In the genomic region with DNA sequence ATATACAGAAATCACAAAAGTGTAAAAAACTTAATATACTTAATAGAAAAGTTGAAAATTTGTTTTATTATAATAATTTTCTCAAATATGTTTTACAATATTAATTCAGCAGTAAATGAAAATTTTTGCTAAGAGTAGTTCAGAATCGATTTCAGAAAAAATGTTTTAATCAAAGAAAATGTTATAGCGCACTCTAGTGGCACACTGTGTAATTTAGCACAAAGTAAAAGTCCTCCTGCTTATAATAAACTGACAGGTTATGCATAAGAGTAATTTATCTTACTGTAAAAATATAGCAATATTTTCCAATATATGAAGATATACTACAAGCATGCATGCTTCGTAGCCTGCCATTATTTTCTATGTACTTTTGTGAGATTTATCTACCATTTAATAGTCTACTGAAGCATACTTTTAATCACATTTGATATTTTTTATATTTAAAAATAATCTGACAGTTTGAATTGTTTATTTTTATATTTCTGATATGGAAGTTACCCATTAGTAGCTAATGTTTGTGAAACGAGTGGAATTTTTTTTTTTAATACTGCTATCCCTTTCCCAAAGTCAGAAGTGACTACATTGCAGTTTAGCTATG, we compare ENCODE assay signal across 7 cellular contexts.
DNase-seq lines count a peak whose midpoint lies in the region; ATAC-seq, FAIRE-seq and TF ChIP-seq lines count a peak whose summit lies in the region.

No MANE protein-coding gene starts in this region.

- WGBS in GM12878 (ENCODE audit: insufficient coverage, insufficient replicate concordance, low lambda C conversion rate, missing lambda C conversion rate), result 1% methylated on average over 4 of the region's 4 CpGs

- CTCF ChIA-PET in GM12878 (lab: Yijun Ruan, JAX), result interaction anchor here (0.6 to 1.0 kb wide), 5 partner anchors 15 to 1168 kb away, joined by 3 to 4 read pairs (median 3); no protein-coding TSS in a partner anchor

- ATAC-seq in GM12878 (no peak), GM18868 (IDR thresholded peaks at IDR 0.05; ENCODE audit: unreplicated experiment) (no peak), GM21381 (IDR thresholded peaks at IDR 0.05; ENCODE audit: unreplicated experiment) (no peak)

- no peaks in the 10 kb centered on the region for H3K79me2 ChIP-seq in GM12878 (ENCODE audit: control insufficient read depth, insufficient read depth, low read length)

- no peaks in the 10 kb centered on the region for H4K20me1 ChIP-seq in GM12878 (ENCODE audit: control insufficient read depth, insufficient read depth)

- H3K27ac ChIP-seq in GM12878 (ENCODE audit: control insufficient read depth, insufficient read depth), result no peak overlapping the region

- H3K4me1 ChIP-seq in GM12878 (ENCODE audit: control insufficient read depth, insufficient read depth, low read length), result no peaks in the 10 kb centered on the region

- H3K36me3 ChIP-seq in GM12878 (ENCODE audit: control insufficient read depth in 2 of 2, insufficient read depth in 2 of 2, low read length in 1 of 2), result no peaks in the 10 kb centered on the region

- intact Hi-C loops in GM12878 (cut with micrococcal nuclease; ENCODE audit: unreplicated experiment), result loop anchor here (2.0 kb wide), 1 partner anchor 493 kb away; no protein-coding TSS in a partner anchor

- H3K27me3 ChIP-seq in GM12878 (replicated peaks in 1 of 2; ENCODE audit: control insufficient read depth in 2 of 2, insufficient read depth in 2 of 2, low read length in 1 of 2), result no peaks in the 10 kb centered on the region

- no peak overlapping the region for H2AFZ ChIP-seq in GM12878 (ENCODE audit: control insufficient read depth, low read depth, low read length)

- no TSS peak for BruUV-seq in GM12878 (replicated peaks; lab: Mats Ljungman, UMichigan)

- no peaks in the 10 kb centered on the region for H3K9me3 ChIP-seq in GM12878 (replicated peaks; ENCODE audit: control insufficient read depth, insufficient read depth, low read length)

- no peak overlapping the region for H3K4me2 ChIP-seq in GM12878 (ENCODE audit: control insufficient read depth, insufficient read depth)

- TF ChIP-seq RAD21 in Ishikawa (IDR thresholded peaks at IDR 0.05; ENCODE audit: low read depth), result peak; percentile 46
- peak; percentile 57 for TF ChIP-seq RAD21 in GM12878 (IDR thresholded peaks at IDR 0.05; ENCODE audit: insufficient read depth, low read depth, low read length)

- no peak for TF ChIP-seq POLR2A in GM12878 (IDR thresholded peaks at IDR 0.05; ENCODE audit: low read depth, low read length)

- no peak for TF ChIP-seq EP300 in Ishikawa (IDR thresholded peaks at IDR 0.05; ENCODE audit: borderline replicate concordance)
- no peak for TF ChIP-seq EP300 in GM12878 (IDR thresholded peaks at IDR 0.05; ENCODE audit: borderline replicate concordance in 1 of 2, control insufficient read depth in 1 of 2, low read depth in 2 of 2, low read length in 2 of 2)

- H3K4me3 ChIP-seq in GM12878, result no peak overlapping the region

- FAIRE-seq in GM12878 (lab: Jason Lieb, UNC), result no peak

- TF ChIP-seq CTCF in GM12878 (IDR thresholded peaks at IDR 0.05 in 2 of 3, conservative IDR thresholded peaks at IDR 0.05 in 1 of 3; ENCODE audit: control insufficient read depth in 2 of 3, extremely low read depth in 1 of 3, insufficient read depth in 1 of 3, low read depth in 3 of 3, low read length in 3 of 3), result peak; percentile 43 to 57 (median 49); a peak in 4 of 6 replicates

- RAD21 ChIA-PET in GM12878 (lab: Charles Lee; ENCODE audit: unreplicated experiment), result interaction anchor here (0.7 to 1.5 kb wide), 2 partner anchors 493 to 546 kb away, joined by 3 read pairs; no protein-coding TSS in a partner anchor

- in situ Hi-C loops in G401 (cut with HindIII; ENCODE audit: low sequenced_read_pairs), result no loop called here
- in situ Hi-C loops in GM12878 (cut with MboI), result loop anchor here (25.0 kb wide), 1 partner anchor 1687 kb away; no protein-coding TSS in a partner anchor

- POLR2A ChIA-PET in GM12878 (lab: Charles Lee), result no interaction called here

- H3K9ac ChIP-seq in GM12878 (ENCODE audit: control insufficient read depth, insufficient read depth, low read length), result no peak overlapping the region

- SMC1A ChIA-PET in GM12878 (lab: Charles Lee; ENCODE audit: uncharacterized antibody, unreplicated experiment), result interaction anchor here (2.0 kb wide), 1 partner anchor 492 kb away, joined by 5 read pairs; no protein-coding TSS in a partner anchor

- DNase-seq in G401 (ENCODE audit: low spot score) (peak; percentile 1), GM12878 (ENCODE audit: low read depth, low spot score) (no peak), myocyte (ENCODE audit: low read depth) (peak; percentile 18), GDM1 (lab: John Stamatoyannopoulos, UW) (no peak)

TF ChIP-seq in Ishikawa, 13 proteins besides CTCF, POLR2A, EP300 and RAD21:
- TF ChIP-seq YY1 (IDR thresholded peaks at IDR 0.05; ENCODE audit: low read depth) (no peak), CREB1 (IDR thresholded peaks at IDR 0.05; ENCODE audit: low read depth) (no peak), NFIC (IDR thresholded peaks at IDR 0.05) (no peak), TCF12 (IDR thresholded peaks at IDR 0.05; ENCODE audit: low read depth) (no peak), TAF1 (IDR thresholded peaks at IDR 0.05; ENCODE audit: low read depth) (no peak), FOXM1 (IDR thresholded peaks at IDR 0.05; ENCODE audit: borderline replicate concordance, low read depth) (no peak), CEBPB (IDR thresholded peaks at IDR 0.05) (no peak), EGR1 (IDR thresholded peaks at IDR 0.05) (no peak)
- TF ChIP-seq, protein P1, sequence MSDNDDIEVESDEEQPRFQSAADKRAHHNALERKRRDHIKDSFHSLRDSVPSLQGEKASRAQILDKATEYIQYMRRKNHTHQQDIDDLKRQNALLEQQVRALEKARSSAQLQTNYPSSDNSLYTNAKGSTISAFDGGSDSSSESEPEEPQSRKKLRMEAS (IDR thresholded peaks at IDR 0.05), result no peak
- TF ChIP-seq, protein P2, sequence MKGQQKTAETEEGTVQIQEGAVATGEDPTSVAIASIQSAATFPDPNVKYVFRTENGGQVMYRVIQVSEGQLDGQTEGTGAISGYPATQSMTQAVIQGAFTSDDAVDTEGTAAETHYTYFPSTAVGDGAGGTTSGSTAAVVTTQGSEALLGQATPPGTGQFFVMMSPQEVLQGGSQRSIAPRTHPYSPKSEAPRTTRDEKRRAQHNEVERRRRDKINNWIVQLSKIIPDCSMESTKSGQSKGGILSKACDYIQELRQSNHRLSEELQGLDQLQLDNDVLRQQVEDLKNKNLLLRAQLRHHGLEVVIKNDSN (IDR thresholded peaks at IDR 0.05), result no peak

TF ChIP-seq in GM12878, 131 proteins besides CTCF, POLR2A, EP300 and RAD21:
- TF ChIP-seq SMC3 (IDR thresholded peaks at IDR 0.05; ENCODE audit: borderline replicate concordance, low read length) (peak; percentile 37; the same call in 1 of the 2 replicates), ZNF274 (IDR thresholded peaks at IDR 0.05; ENCODE audit: insufficient read depth, insufficient read length) (no peak)
- TF ChIP-seq, protein P3, sequence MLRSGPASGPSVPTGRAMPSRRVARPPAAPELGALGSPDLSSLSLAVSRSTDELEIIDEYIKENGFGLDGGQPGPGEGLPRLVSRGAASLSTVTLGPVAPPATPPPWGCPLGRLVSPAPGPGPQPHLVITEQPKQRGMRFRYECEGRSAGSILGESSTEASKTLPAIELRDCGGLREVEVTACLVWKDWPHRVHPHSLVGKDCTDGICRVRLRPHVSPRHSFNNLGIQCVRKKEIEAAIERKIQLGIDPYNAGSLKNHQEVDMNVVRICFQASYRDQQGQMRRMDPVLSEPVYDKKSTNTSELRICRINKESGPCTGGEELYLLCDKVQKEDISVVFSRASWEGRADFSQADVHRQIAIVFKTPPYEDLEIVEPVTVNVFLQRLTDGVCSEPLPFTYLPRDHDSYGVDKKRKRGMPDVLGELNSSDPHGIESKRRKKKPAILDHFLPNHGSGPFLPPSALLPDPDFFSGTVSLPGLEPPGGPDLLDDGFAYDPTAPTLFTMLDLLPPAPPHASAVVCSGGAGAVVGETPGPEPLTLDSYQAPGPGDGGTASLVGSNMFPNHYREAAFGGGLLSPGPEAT (IDR thresholded peaks at IDR 0.05; ENCODE audit: low read depth), result no peak
TF ChIP-seq in GM12878: peak in this region for 1.

Comparison
In these comparisons a context has a peak if more than half of its experiments do, and no peak if none do; other contexts are left out.
1. DNase-seq: peak in G401 (single experiment) and myocyte (single experiment); none in GM12878 (single experiment) and GDM1 (single experiment).